32 cellular contexts compared by ENCODE assay signal in genomic region chrX:39629001-39629400, GRCh38.
"Had no signal": no experiment of that assay in that cellular context is flagged by ENCODE, and none has a peak within 500 bp of the region (broad histone marks: within the 10 kb centered on the region; RNA-seq: fewer than 3 reads in every experiment).

No MANE protein-coding gene starts in this region.

- H3K36me3 Mint-ChIP-seq: activated CD4-positive, alpha-beta memory T cell treated with anti-CD3 and anti-CD28 coated beads for 36 hours; mesothelial cell of epicardium; stimulated activated memory B cell treated with anti-CD40 and anti-IgM and Interleukin-4, amounts not matched to agents 10 μg/mL and 1 μg/mL and 100 μg/mL, for 72 hours; type B pancreatic cell had no signal

- FAIRE-seq: astrocyte, islet of Langerhans, pancreas, small intestine had no signal

- H3K9me3 ChIP-seq: pancreas, prostate gland, sigmoid colon, vagina had no signal

- H3K36me3 ChIP-seq: brain microvascular endothelial cell, heart right ventricle, pancreas, prostate gland, sigmoid colon, vagina had no signal

- ATAC-seq: activated T-cell treated with anti-CD3 and anti-CD28 coated beads, Interleukin-2, amount 50 U/mL, for 4 hours; activated T-helper 17 cell treated with anti-CD3 and anti-CD28 coated beads, Interleukin-2, amount 50 U/mL, for 72 hours; esophagus mucosa; heart right ventricle; left colon; naive thymus-derived CD4-positive, alpha-beta T cell; pancreas; stimulated activated memory B cell treated with anti-CD40 and anti-IgM and Interleukin-4, amounts not matched to agents 10 μg/mL and 1 μg/mL and 100 μg/mL, for 72 hours; stimulated activated naive CD8-positive, alpha-beta T cell treated with anti-CD3 and anti-CD28 coated beads, Interleukin-15, amount 100 ng/mL, for 72 hours; T-helper 17 cell had no signal

- H3K27me3 Mint-ChIP-seq: activated CD4-positive, alpha-beta memory T cell treated with anti-CD3 and anti-CD28 coated beads for 36 hours; activated CD4-positive, alpha-beta T cell treated with anti-CD3 and anti-CD28 coated beads, Interleukin-2, amount 10 ng/mL, durations not matched to agents 24 days and 14 days; activated T-helper 17 cell treated with anti-CD3 and anti-CD28 coated beads, Interleukin-2, amount 50 U/mL, for 72 hours; stimulated activated naive CD8-positive, alpha-beta T cell treated with anti-CD3 and anti-CD28 coated beads, Interleukin-15, amount 100 ng/mL, for 72 hours; T-helper 17 cell; type B pancreatic cell had no signal

- H3K4me3 ChIP-seq: heart right ventricle, pancreas, prostate gland, sigmoid colon, vagina had no signal

- H3K4me1 ChIP-seq: heart right ventricle, pancreas, prostate gland, sigmoid colon, vagina had no signal

- H3K4me1 Mint-ChIP-seq: stimulated activated memory B cell treated with anti-CD40 and anti-IgM and Interleukin-4, amounts not matched to agents 10 μg/mL and 1 μg/mL and 100 μg/mL, for 72 hours; T-helper 17 cell had no signal

- H3K27ac ChIP-seq: brain microvascular endothelial cell, heart right ventricle, pancreas, prostate gland, sigmoid colon, vagina had no signal

- H3K27ac Mint-ChIP-seq: activated CD4-positive, alpha-beta memory T cell treated with anti-CD3 and anti-CD28 coated beads for 36 hours; activated CD4-positive, alpha-beta T cell treated with anti-CD3 and anti-CD28 coated beads, Interleukin-2, amount 10 ng/mL, durations not matched to agents 24 days and 14 days; activated T-helper 17 cell treated with anti-CD3 and anti-CD28 coated beads, Interleukin-2, amount 50 U/mL, for 72 hours; mesothelial cell of epicardium; naive thymus-derived CD4-positive, alpha-beta T cell; stimulated activated memory B cell treated with anti-CD40 and anti-IgM and Interleukin-4, amounts not matched to agents 10 μg/mL and 1 μg/mL and 100 μg/mL, for 72 hours; stimulated activated naive CD8-positive, alpha-beta T cell treated with anti-CD3 and anti-CD28 coated beads, Interleukin-15, amount 100 ng/mL, for 72 hours; T-helper 17 cell; type B pancreatic cell had no signal

- H3K9me3 Mint-ChIP-seq: activated CD4-positive, alpha-beta memory T cell treated with anti-CD3 and anti-CD28 coated beads for 36 hours; activated T-cell treated with anti-CD3 and anti-CD28 coated beads, Interleukin-2, amount 50 U/mL, for 4 hours; activated T-helper 17 cell treated with anti-CD3 and anti-CD28 coated beads, Interleukin-2, amount 50 U/mL, for 72 hours had no signal

- DNase-seq: activated CD4-positive, alpha-beta memory T cell treated with anti-CD3 and anti-CD28 coated beads for 36 hours; activated CD4-positive, alpha-beta T cell treated with anti-CD3 and anti-CD28 coated beads, Interleukin-2, amount 10 ng/mL, durations not matched to agents 24 days and 14 days; activated CD4-positive, CD25-positive, alpha-beta regulatory T cell treated with anti-CD3 and anti-CD28 coated beads, Interleukin-2, amount 50 U/mL, for 72 hours; activated gamma-delta T cell treated with Interleukin-2 at 50 U/mL for 16 hours; activated naive CD4-positive, alpha-beta T cell treated with anti-CD3 and anti-CD28 coated beads, Interleukin-2, amount 50 U/mL, for 16 hours; activated T-cell treated with anti-CD3 and anti-CD28 coated beads, Interleukin-2, amount 50 U/mL, for 4 hours; amniotic stem cell; brain microvascular endothelial cell; central memory CD4-positive, alpha-beta T cell; foreskin fibroblast; heart right ventricle; left colon; naive thymus-derived CD4-positive, alpha-beta T cell; pancreas; sigmoid colon; small intestine; stimulated activated CD4-positive, alpha-beta T cell treated with anti-CD3 and anti-CD28 coated beads, Interleukin-1b, Interleukin-23, amount 100 ng/mL, for 48 hours; stimulated activated CD4-positive, alpha-beta T cell treated with anti-CD3 and anti-CD28 coated beads, Interleukin-4, amount 100 ng/mL, for 4 hours; stimulated activated CD8-positive, alpha-beta memory T cell treated with anti-CD3 and anti-CD28 coated beads, Interleukin-4, amount 100 ng/mL, for 48 hours; stimulated activated naive CD8-positive, alpha-beta T cell treated with anti-CD3 and anti-CD28 coated beads, Interleukin-15, amount 100 ng/mL, for 72 hours; substantia nigra; T-helper 17 cell; T1000 had no signal

- H3K4me3 Mint-ChIP-seq: activated CD4-positive, alpha-beta memory T cell treated with anti-CD3 and anti-CD28 coated beads for 36 hours; activated CD4-positive, alpha-beta T cell treated with anti-CD3 and anti-CD28 coated beads, Interleukin-2, amount 10 ng/mL, durations not matched to agents 24 days and 14 days; activated T-cell treated with anti-CD3 and anti-CD28 coated beads, Interleukin-2, amount 50 U/mL, for 4 hours; activated T-helper 17 cell treated with anti-CD3 and anti-CD28 coated beads, Interleukin-2, amount 50 U/mL, for 72 hours; mesothelial cell of epicardium; naive thymus-derived CD4-positive, alpha-beta T cell; stimulated activated memory B cell treated with anti-CD40 and anti-IgM and Interleukin-4, amounts not matched to agents 10 μg/mL and 1 μg/mL and 100 μg/mL, for 72 hours; stimulated activated naive CD8-positive, alpha-beta T cell treated with anti-CD3 and anti-CD28 coated beads, Interleukin-15, amount 100 ng/mL, for 72 hours; T-helper 17 cell; type B pancreatic cell had no signal

- H3K27me3 ChIP-seq: brain microvascular endothelial cell, sigmoid colon, vagina had no signal
